ENCODE assay signal across 8 cellular contexts in the genomic region with DNA sequence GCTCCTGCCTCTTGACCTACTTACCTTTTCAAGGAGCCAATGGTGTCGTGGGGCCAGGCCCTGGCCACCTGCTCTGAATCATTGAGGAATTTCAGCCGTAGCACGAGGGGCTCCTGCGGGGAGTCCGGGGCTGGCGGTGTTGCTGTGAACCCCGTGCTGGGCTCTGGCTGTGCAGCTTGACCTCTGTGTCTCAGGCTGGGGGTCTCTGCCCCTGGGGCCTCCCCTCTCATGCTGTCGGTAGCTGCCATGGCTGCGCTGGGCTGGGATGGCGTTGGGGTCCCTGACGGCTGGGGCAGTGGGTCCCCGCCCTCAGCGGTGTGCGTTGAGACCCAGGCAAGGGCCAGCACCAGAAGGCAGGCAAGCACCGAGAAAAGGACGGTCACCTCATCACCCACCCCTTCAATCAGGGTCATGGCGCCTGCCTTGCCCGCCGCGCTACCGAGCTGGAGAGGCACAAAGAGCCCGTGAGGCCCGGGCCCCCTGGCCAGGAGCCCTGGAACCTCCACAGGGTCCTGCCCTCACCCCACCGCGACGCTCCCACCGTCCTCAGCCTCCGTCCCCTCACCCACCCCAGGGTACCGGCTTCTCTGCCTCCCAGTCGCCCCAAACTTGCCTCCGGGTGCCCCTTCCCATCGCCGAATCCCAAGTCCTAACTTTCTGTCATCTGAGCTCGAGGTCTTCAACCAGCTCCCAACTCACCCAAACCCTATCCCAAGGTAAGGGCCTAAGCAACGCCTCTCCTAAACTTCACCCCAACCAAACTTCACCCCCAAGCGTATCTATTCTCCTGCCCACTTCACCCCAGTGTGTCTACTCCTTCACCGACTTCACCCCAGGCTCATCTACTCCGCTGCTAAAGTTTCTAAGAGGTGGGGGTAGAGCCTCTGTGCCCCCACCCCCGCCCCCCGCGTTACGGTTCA. TPM values are rescaled to one million over a fixed set of nuclear protein-coding genes. Genes with fewer than 3 reads are reported as not detected.
A peak's percentile ranks its signal among the peaks of the same experiment; 100 is the strongest.
DNase-seq lines count a peak whose midpoint lies in the region; ATAC-seq and TF ChIP-seq lines count a peak whose summit lies in the region.

No MANE protein-coding gene starts in this region.

- H3K27ac ChIP-seq in body of pancreas (peak overlapping the region; percentile 76 to 92 (median 90)), lung (ENCODE audit: low read depth in 1 of 2, low read length in 1 of 2) (peak overlapping the region; percentile 58 to 86), upper lobe of right lung (peak overlapping the region; percentile 88)

- peaks cover 39% of the 10 kb centered on the region for H3K4me1 Mint-ChIP-seq in activated naive CD4-positive, alpha-beta T cell treated with anti-CD3 and anti-CD28 coated beads for 36 hours (ENCODE audit: low read depth)

- peak overlapping the region; percentile 82 to 87 for H3K4me3 ChIP-seq in body of pancreas
- H3K4me3 ChIP-seq in lung: peak overlapping the region; percentile 70
- peak overlapping the region; percentile 71 for H3K4me3 ChIP-seq in upper lobe of right lung

- peaks cover 7% of the 10 kb centered on the region for H3K36me3 Mint-ChIP-seq in activated naive CD4-positive, alpha-beta T cell treated with anti-CD3 and anti-CD28 coated beads for 36 hours (ENCODE audit: low read depth)

- peaks cover 72% of the 10 kb centered on the region for H3K4me1 ChIP-seq in body of pancreas
- H3K4me1 ChIP-seq in lung (ENCODE audit: control insufficient read depth in 2 of 2, insufficient read depth in 2 of 2, low read length in 2 of 2): peaks cover 14 to 38% of the 10 kb centered on the region in 2 donors
- peaks cover 52% of the 10 kb centered on the region for H3K4me1 ChIP-seq in upper lobe of right lung

- CTCF ChIA-PET in activated naive CD4-positive, alpha-beta T cell treated with anti-CD3 and anti-CD28 coated beads for 36 hours (lab: Charles Lee): interaction anchor here (0.6 to 2.3 kb wide), 5 partner anchors 10 to 366 kb away, joined by 3 to 6 read pairs (median 3); no protein-coding TSS in a partner anchor

- no peaks in the 10 kb centered on the region for H3K27me3 ChIP-seq in body of pancreas
- no peaks in the 10 kb centered on the region for H3K27me3 ChIP-seq in lung (ENCODE audit: control insufficient read depth, insufficient read depth)
- no peaks in the 10 kb centered on the region for H3K27me3 ChIP-seq in upper lobe of right lung

- peak overlapping the region; percentile 86 for H3K27ac Mint-ChIP-seq in activated naive CD4-positive, alpha-beta T cell treated with anti-CD3 and anti-CD28 coated beads for 36 hours

- no peaks in the 10 kb centered on the region for H3K9me3 ChIP-seq in body of pancreas
- H3K9me3 ChIP-seq in lung (ENCODE audit: control insufficient read depth in 2 of 2, insufficient read depth in 1 of 2, low read length in 1 of 2): no peaks in the 10 kb centered on the region
- no peaks in the 10 kb centered on the region for H3K9me3 ChIP-seq in upper lobe of right lung

- peak overlapping the region; percentile 86 for H3K4me3 Mint-ChIP-seq in activated naive CD4-positive, alpha-beta T cell treated with anti-CD3 and anti-CD28 coated beads for 36 hours

- 20 to 37% methylated on average over 22 to 38 of the region's 42 CpGs for WGBS in body of pancreas, 2 donors
- WGBS in lung, 2 donors: 56 to 64% methylated on average over 42 of the region's 42 CpGs

- no peak for TF ChIP-seq POLR2A in body of pancreas (IDR thresholded peaks at IDR 0.05)

- H3K9me3 Mint-ChIP-seq in activated naive CD4-positive, alpha-beta T cell treated with anti-CD3 and anti-CD28 coated beads for 36 hours: no peaks in the 10 kb centered on the region

- H3K27me3 Mint-ChIP-seq in activated naive CD4-positive, alpha-beta T cell treated with anti-CD3 and anti-CD28 coated beads for 36 hours (ENCODE audit: low read depth): peaks cover 7% of the 10 kb centered on the region

- H3K36me3 ChIP-seq in body of pancreas (replicated peaks in 1 of 2; ENCODE audit: insufficient read depth in 1 of 2, low read depth in 2 of 2) (no peaks in the 10 kb centered on the region), lung (ENCODE audit: control insufficient read depth in 2 of 2, insufficient read depth in 2 of 2, low read length in 2 of 2) (no peaks in the 10 kb centered on the region), upper lobe of right lung (no peaks in the 10 kb centered on the region)

- TF ChIP-seq CTCF in body of pancreas (IDR thresholded peaks at IDR 0.05) (no peak), lung (IDR thresholded peaks at IDR 0.05; ENCODE audit: control extremely low read depth, extremely low read depth) (no peak), upper lobe of right lung (IDR thresholded peaks at IDR 0.05) (no peak)

- no peak for DNase-seq in activated naive CD4-positive, alpha-beta T cell treated with anti-CD3 and anti-CD28 coated beads for 36 hours
- no peak for DNase-seq in activated naive CD4-positive, alpha-beta T cell (lab: John Stamatoyannopoulos, UW)
- no peak for DNase-seq in body of pancreas
- DNase-seq in lung (ENCODE audit: low spot score): no peak
- no peak for DNase-seq in upper lobe of right lung
- no peak for DNase-seq in activated effector memory CD4-positive, alpha-beta T cell treated with anti-CD3 and anti-CD28 coated beads, Interleukin-2, amount 50 U/mL, for 16 hours
- no peak for DNase-seq in DMS 273 (lab: John Stamatoyannopoulos, UW; ENCODE audit: unreplicated experiment)

- intact Hi-C loops in activated naive CD4-positive, alpha-beta T cell treated with anti-CD3 and anti-CD28 coated beads for 36 hours (cut with micrococcal nuclease): loop anchor here (1.0 to 10.0 kb wide), 6 partner anchors 69 to 1208 kb away; a partner anchor contains a TSS
- intact Hi-C loops in body of pancreas (cut with DNase I) (no loop called here), upper lobe of right lung (cut with DNase I) (no loop called here)

- no peak for ATAC-seq in body of pancreas
- no peak for ATAC-seq in lung (ENCODE audit: insufficient read depth, low FRiP score)
- ATAC-seq in upper lobe of right lung: no peak
- ATAC-seq in GM18858 (IDR thresholded peaks at IDR 0.05; ENCODE audit: unreplicated experiment): no peak

RNA-seq across cellular contexts. Expression of a gene that starts 0.9 kb away (rescaled TPM):
- total RNA-seq in activated naive CD4-positive, alpha-beta T cell treated with anti-CD3 and anti-CD28 coated beads for 36 hours: 10 to 100 TPM; 30.2 to 35.0 TPM
- total RNA-seq in body of pancreas: 10 to 100 TPM; 34.9 to 54.2 TPM
- 10 to 100 TPM; 32.8 to 49.6 TPM for total RNA-seq in lung
- 100 to 1,000 TPM in 1 of 2 donors, 10 to 100 TPM in 1; 43.5 to 104 TPM for polyA plus RNA-seq in lung
- 36.3 TPM for total RNA-seq in upper lobe of right lung

RNA-seq across cellular contexts. Expression of a gene that starts 1.8 kb away (rescaled TPM):
- total RNA-seq in activated naive CD4-positive, alpha-beta T cell treated with anti-CD3 and anti-CD28 coated beads for 36 hours: 10 to 100 TPM; 43.6 to 45.7 TPM
- 100 to 1,000 TPM in 1 of 2 donors, 10 to 100 TPM in 1; 60.7 to 201 TPM for total RNA-seq in body of pancreas
- total RNA-seq in lung: 10 to 100 TPM; 28.9 to 99.8 TPM
- polyA plus RNA-seq in lung: 100 to 1,000 TPM in 1 of 2 donors, 10 to 100 TPM in 1; 80.0 to 108 TPM
- 54.2 TPM for total RNA-seq in upper lobe of right lung

RNA-seq across cellular contexts. Expression of a gene that starts 3.9 kb away (rescaled TPM):
- total RNA-seq in activated naive CD4-positive, alpha-beta T cell treated with anti-CD3 and anti-CD28 coated beads for 36 hours: 10 to 100 TPM; 16.7 to 17.7 TPM
- 100 to 1,000 TPM in 1 of 2 donors, 10 to 100 TPM in 1; 45.4 to 104 TPM for total RNA-seq in body of pancreas
- total RNA-seq in lung: 100 to 1,000 TPM in 1 of 2 donors, 10 to 100 TPM in 1; 75.9 to 194 TPM
- polyA plus RNA-seq in lung: 100 to 1,000 TPM in 1 of 2 donors, 10 to 100 TPM in 1; 81.8 to 138 TPM
- 152 TPM for total RNA-seq in upper lobe of right lung

RNA-seq across cellular contexts. Expression of a gene that starts 23.0 kb away (rescaled TPM):
- total RNA-seq in activated naive CD4-positive, alpha-beta T cell treated with anti-CD3 and anti-CD28 coated beads for 36 hours: 10 to 100 TPM; 25.6 to 29.7 TPM
- total RNA-seq in body of pancreas (100 to 1,000 TPM in 1 of 2 donors, 10 to 100 TPM in 1; 50.1 to 147 TPM), lung (100 to 1,000 TPM in 1 of 2 donors, 10 to 100 TPM in 1; 66.3 to 173 TPM), upper lobe of right lung (178 TPM)
- polyA plus RNA-seq in lung: 100 to 1,000 TPM in 1 of 2 donors, 10 to 100 TPM in 1; 96.7 to 144 TPM

RNA-seq across cellular contexts. Expression of a gene that starts 24.7 kb away (rescaled TPM):
- total RNA-seq in activated naive CD4-positive, alpha-beta T cell treated with anti-CD3 and anti-CD28 coated beads for 36 hours: 10 to 100 TPM in 1 of 2 experiments, 1 to 10 TPM in 1; 10.0 to 10.1 TPM
- total RNA-seq in body of pancreas (1 to 10 TPM; 2.3 to 6.3 TPM), lung (10 to 100 TPM in 1 of 2 donors, 1 to 10 TPM in 1; 6.8 to 17.3 TPM), upper lobe of right lung (10.4 TPM)
- 10 to 100 TPM in 1 of 2 donors, 1 to 10 TPM in 1; 6.9 to 11.5 TPM for polyA plus RNA-seq in lung
